ENCODE assay signal across 21 cellular contexts in the genomic region with DNA sequence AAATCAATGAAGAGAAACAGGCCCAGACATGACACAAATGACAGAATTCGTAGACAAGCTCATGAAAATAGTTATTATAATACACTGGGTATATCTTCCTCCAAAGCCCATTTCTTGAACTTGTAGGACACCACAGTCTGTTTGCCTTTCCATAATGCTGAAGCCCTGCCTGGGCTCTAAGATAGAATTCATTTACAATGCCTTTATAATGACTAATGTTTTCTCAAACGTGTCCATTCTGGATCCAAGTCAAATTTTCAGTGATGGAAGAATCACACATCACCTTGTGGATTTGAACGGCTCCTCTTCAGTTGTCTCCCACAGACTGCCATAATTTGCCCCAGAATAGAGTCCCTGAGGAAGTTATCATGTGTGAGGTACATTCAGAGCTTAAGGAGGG. TPM values are rescaled to one million over a fixed set of nuclear protein-coding genes. Genes with fewer than 3 reads are reported as not detected.
A peak's percentile ranks its signal among the peaks of the same experiment; 100 is the strongest.
DNase-seq lines count a peak whose midpoint lies in the region; ATAC-seq and TF ChIP-seq lines count a peak whose summit lies in the region.
"Had no signal": no experiment of that assay in that cellular context is flagged by ENCODE, and none has a peak within 500 bp of the region (broad histone marks: within the 10 kb centered on the region; RNA-seq: fewer than 3 reads in every experiment).

No MANE protein-coding gene starts in this region.

- peaks cover 0 to 4% of the 10 kb centered on the region in 2 donors for H3K9me3 ChIP-seq in breast epithelium

- H3K4me1 ChIP-seq in breast epithelium = no peaks in the 10 kb centered on the region

- ATAC-seq in HG02678 (IDR thresholded peaks at IDR 0.05; ENCODE audit: unreplicated experiment) (no peak), HG02973 (IDR thresholded peaks at IDR 0.05; ENCODE audit: unreplicated experiment) (no peak)
- ATAC-seq: activated T-helper 17 cell treated with anti-CD3 and anti-CD28 coated beads, Interleukin-2, amount 50 U/mL, for 72 hours; right cardiac atrium had no signal

- H3K36me3 Mint-ChIP-seq in MCF 10A (ENCODE audit: insufficient read depth, unreplicated experiment) = no peaks in the 10 kb centered on the region

- intact Hi-C loops in MCF 10A (cut with micrococcal nuclease) = no loop called here
- intact Hi-C loops in breast epithelium (cut with DNase I; ENCODE audit: low total_unique reads) = loop anchor here (5.0 kb wide), 1 partner anchor 366 kb away; no protein-coding TSS in a partner anchor
- intact Hi-C loops in cardiac septum (cut with DNase I) = no loop called here

- no peaks in the 10 kb centered on the region for H3K27me3 ChIP-seq in breast epithelium

- H3K4me3 ChIP-seq in breast epithelium (no peak overlapping the region), fibroblast of mammary gland (ENCODE audit: control insufficient read depth, low read depth, low read length) (no peak overlapping the region)

- BruUV-seq in MCF 10A (replicated peaks; lab: Mats Ljungman, UMichigan) = no TSS peak

- POLR2A ChIA-PET in MCF 10A (lab: Yijun Ruan, JAX) = interaction anchor here (0.5 to 1.5 kb wide), 5 partner anchors 10 to 1698 kb away, joined by 3 to 4 read pairs (median 3); partner anchors contain the start of genes CASP8 and TMEM237

- peak; percentile 12 for DNase-seq in MCF 10A (ENCODE audit: unreplicated experiment)
- no peak for DNase-seq in breast epithelium (ENCODE audit: low spot score in 2 of 2)
- peak; percentile 18 for DNase-seq in RKO (ENCODE audit: low spot score)
- peak; percentile 22 for DNase-seq in fibroblast of mammary gland (ENCODE audit: low read depth)
- no peak for DNase-seq in midbrain (lab: John Stamatoyannopoulos, UW)
- DNase-seq in cardiac septum (ENCODE audit: low spot score) = no peak
- DNase-seq: activated CD4-positive, alpha-beta T cell treated with anti-CD3 and anti-CD28 coated beads, Interleukin-2, amount 50 U/mL, for 1 hour; activated naive CD8-positive, alpha-beta T cell treated with anti-CD3 and anti-CD28 coated beads, Interleukin-2, amount 10 ng/mL, durations not matched to agents 7 days and 5 days; CD4-positive, CD25-positive, alpha-beta regulatory T cell; GOT3; NCI-H2081 treated with DMSO at 0.1 percent for 48 hours; NCI-H526 treated with DMSO at 0.1 percent for 48 hours; right cardiac atrium; substantia nigra; SW 1271 had no signal

- CTCF ChIA-PET in MCF 10A (lab: Yijun Ruan, JAX) = interaction anchor here (0.8 to 0.9 kb wide), 2 partner anchors 13 to 66 kb away, joined by 3 read pairs; no protein-coding TSS in a partner anchor

- no peaks in the 10 kb centered on the region for H3K4me1 Mint-ChIP-seq in MCF 10A (ENCODE audit: insufficient read depth, unreplicated experiment)

- TF ChIP-seq POLR2A in breast epithelium (IDR thresholded peaks at IDR 0.05) = no peak

- H3K4me3 Mint-ChIP-seq in MCF 10A (ENCODE audit: unreplicated experiment) = no peak overlapping the region
- H3K4me3 Mint-ChIP-seq: activated naive CD8-positive, alpha-beta T cell treated with anti-CD3 and anti-CD28 coated beads, Interleukin-2, amount 10 ng/mL, durations not matched to agents 7 days and 5 days; activated T-helper 17 cell treated with anti-CD3 and anti-CD28 coated beads, Interleukin-2, amount 50 U/mL, for 72 hours; CD4-positive, CD25-positive, alpha-beta regulatory T cell; dendritic cell treated with granulocyte-macrophage colony-stimulating factor and Interleukin-4, amounts not matched to agents 40 ng/mL and 50 ng/mL, for 4 days; memory B cell had no signal

- TF ChIP-seq CTCF in MCF 10A (IDR thresholded peaks at IDR 0.05; ENCODE audit: unreplicated experiment) = no peak
- no peak for TF ChIP-seq CTCF in breast epithelium (IDR thresholded peaks at IDR 0.05)
- no peak for TF ChIP-seq CTCF in fibroblast of mammary gland (conservative IDR thresholded peaks at IDR 0.05; ENCODE audit: control insufficient read depth, insufficient read depth, low read depth, low read length)

- no peak overlapping the region for H3K27ac ChIP-seq in breast epithelium
- H3K27ac ChIP-seq: KMS-11 had no signal

- no peaks in the 10 kb centered on the region for H3K27me3 Mint-ChIP-seq in MCF 10A (ENCODE audit: insufficient read depth, unreplicated experiment)
- H3K27me3 Mint-ChIP-seq: activated naive CD8-positive, alpha-beta T cell treated with anti-CD3 and anti-CD28 coated beads, Interleukin-2, amount 10 ng/mL, durations not matched to agents 7 days and 5 days; activated T-helper 17 cell treated with anti-CD3 and anti-CD28 coated beads, Interleukin-2, amount 50 U/mL, for 72 hours; CD4-positive, CD25-positive, alpha-beta regulatory T cell; dendritic cell treated with granulocyte-macrophage colony-stimulating factor and Interleukin-4, amounts not matched to agents 40 ng/mL and 50 ng/mL, for 4 days; memory B cell had no signal

- peaks cover 20% of the 10 kb centered on the region for H3K9me3 Mint-ChIP-seq in MCF 10A (ENCODE audit: unreplicated experiment)

- H3K27ac Mint-ChIP-seq in MCF 10A (ENCODE audit: low read depth, unreplicated experiment) = no peak overlapping the region
- H3K27ac Mint-ChIP-seq: dendritic cell treated with granulocyte-macrophage colony-stimulating factor and Interleukin-4, amounts not matched to agents 40 ng/mL and 50 ng/mL, for 4 days; memory B cell had no signal

- no peaks in the 10 kb centered on the region for H3K36me3 ChIP-seq in breast epithelium

RNA-seq across cellular contexts. Expression of gene CASP8, which starts 38.1 kb away (rescaled TPM):
- total RNA-seq in MCF 10A (2022) (32.8 and 35.2 TPM in 2 replicates), breast epithelium (10 to 100 TPM; 18.2 to 28.8 (median 21.3) TPM), cardiac septum (4.5 TPM)

RNA-seq across cellular contexts. Expression of gene FLACC1, which starts 58.7 kb away (rescaled TPM):
- total RNA-seq in MCF 10A (2022) = 0.74 and 1.1 TPM in 2 replicates
- total RNA-seq in breast epithelium = 1 to 10 TPM; 1.2 to 2.9 (median 1.6) TPM
- 12.0 TPM for total RNA-seq in cardiac septum

Comparison
In these comparisons a context has a peak if more than half of its experiments do, and no peak if none do; other contexts are left out.
1. DNase-seq: peak in MCF 10A (single experiment), RKO (single experiment) and fibroblast of mammary gland (single experiment); none in breast epithelium (0 of 2), midbrain (single experiment) and cardiac septum (single experiment).